In the genomic region with DNA sequence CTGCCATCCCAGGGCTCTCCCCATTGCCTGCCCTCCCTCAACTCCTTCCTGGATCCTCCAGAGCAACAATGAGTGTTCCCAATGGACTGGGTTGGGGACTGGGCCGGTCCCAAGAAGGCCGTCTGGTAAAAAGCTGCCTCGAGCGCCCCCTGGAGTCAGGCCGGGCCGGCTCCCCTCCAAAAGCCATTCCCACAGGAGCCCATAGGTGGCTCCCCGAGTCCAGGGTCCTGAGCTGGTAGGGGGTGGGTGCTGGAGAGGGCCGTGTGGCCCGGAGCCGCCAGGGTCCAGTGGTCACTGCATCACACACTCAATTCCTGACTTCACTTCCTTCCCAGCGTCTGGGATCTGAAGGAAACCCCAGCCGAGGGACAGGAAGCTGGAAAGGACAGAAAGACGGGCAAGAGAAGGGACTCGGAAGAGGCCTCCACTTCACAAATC, we compare ENCODE assay signal across 8 cellular contexts. TPM values are rescaled to one million over a fixed set of nuclear protein-coding genes. Genes with fewer than 3 reads are reported as not detected.
A peak's percentile ranks its signal among the peaks of the same experiment; 100 is the strongest.
DNase-seq lines count a peak whose midpoint lies in the region; ATAC-seq lines count a peak whose summit lies in the region.

No MANE protein-coding gene starts in this region.

- CTCF ChIA-PET in activated CD4-positive, alpha-beta memory T cell treated with anti-CD3 and anti-CD28 coated beads, Interleukin-2, amount 10 ng/mL, durations not matched to agents 7 days and 5 days (lab: Charles Lee), result interaction anchor here (0.6 to 10.3 kb wide), 35 partner anchors 9 to 292 kb away, joined by 3 to 123 read pairs (median 4); a partner anchor contains a TSS

- ATAC-seq in GM21515 (IDR thresholded peaks at IDR 0.05; ENCODE audit: unreplicated experiment) (peak; percentile 61), memory B cell (ENCODE audit: low read depth) (peak; percentile 82), HG03565 (IDR thresholded peaks at IDR 0.05; ENCODE audit: unreplicated experiment) (no peak)

- H3K36me3 Mint-ChIP-seq in activated CD4-positive, alpha-beta memory T cell treated with anti-CD3 and anti-CD28 coated beads, Interleukin-2, amount 10 ng/mL, durations not matched to agents 7 days and 5 days (ENCODE audit: low read depth), result peaks cover 36% of the 10 kb centered on the region
- peaks cover 31% of the 10 kb centered on the region for H3K36me3 Mint-ChIP-seq in memory B cell

- H3K27ac Mint-ChIP-seq in activated CD4-positive, alpha-beta memory T cell treated with anti-CD3 and anti-CD28 coated beads, Interleukin-2, amount 10 ng/mL, durations not matched to agents 7 days and 5 days, result peak overlapping the region; percentile 44
- peak overlapping the region; percentile 45 for H3K27ac Mint-ChIP-seq in memory B cell

- no peak overlapping the region for H3K4me3 Mint-ChIP-seq in activated CD4-positive, alpha-beta memory T cell treated with anti-CD3 and anti-CD28 coated beads, Interleukin-2, amount 10 ng/mL, durations not matched to agents 7 days and 5 days
- H3K4me3 Mint-ChIP-seq in memory B cell, result no peak overlapping the region

- H3K4me1 Mint-ChIP-seq in activated CD4-positive, alpha-beta memory T cell treated with anti-CD3 and anti-CD28 coated beads, Interleukin-2, amount 10 ng/mL, durations not matched to agents 7 days and 5 days, result peaks cover 5% of the 10 kb centered on the region
- peaks cover 7% of the 10 kb centered on the region for H3K4me1 Mint-ChIP-seq in memory B cell

- POLR2A ChIA-PET in activated CD4-positive, alpha-beta memory T cell treated with anti-CD3 and anti-CD28 coated beads, Interleukin-2, amount 10 ng/mL, durations not matched to agents 7 days and 5 days (lab: Charles Lee), result interaction anchor here (1.1 to 3.1 kb wide), 6 partner anchors 9 to 161 kb away, joined by 3 to 21 read pairs (median 4); a partner anchor contains a TSS

- no peaks in the 10 kb centered on the region for H3K27me3 Mint-ChIP-seq in activated CD4-positive, alpha-beta memory T cell treated with anti-CD3 and anti-CD28 coated beads, Interleukin-2, amount 10 ng/mL, durations not matched to agents 7 days and 5 days
- no peaks in the 10 kb centered on the region for H3K27me3 Mint-ChIP-seq in memory B cell

- peak; percentile 78 for DNase-seq in Ammon's horn (ENCODE audit: low spot score)
- DNase-seq in NCI-H748 treated with DMSO at 0.1 percent for 48 hours (lab: John Stamatoyannopoulos, UW), result peak; percentile 6
- peak; percentile 74 for DNase-seq in activated CD4-positive, alpha-beta memory T cell treated with anti-CD3 and anti-CD28 coated beads, Interleukin-2, amount 10 ng/mL, durations not matched to agents 7 days and 5 days
- peak; percentile 65 for DNase-seq in effector CD4-positive, alpha-beta T cell
- DNase-seq in memory B cell (ENCODE audit: low spot score in 2 of 2), result peak; percentile 69 to 75
- DNase-seq in stimulated activated CD8-positive, alpha-beta memory T cell treated with anti-CD3 and anti-CD28 coated beads, Interleukin-15, amount 100 ng/mL, for 1 hour (ENCODE audit: low read depth), result peak; percentile 57

- H3K9me3 Mint-ChIP-seq in activated CD4-positive, alpha-beta memory T cell treated with anti-CD3 and anti-CD28 coated beads, Interleukin-2, amount 10 ng/mL, durations not matched to agents 7 days and 5 days, result no peaks in the 10 kb centered on the region
- H3K9me3 Mint-ChIP-seq in memory B cell, result no peaks in the 10 kb centered on the region

RNA-seq across cellular contexts. Expression of a gene that starts 10.7 kb away (rescaled TPM):
- 1 to 10 TPM; 3.3 to 3.7 TPM for total RNA-seq in activated CD4-positive, alpha-beta memory T cell treated with anti-CD3 and anti-CD28 coated beads, Interleukin-2, amount 10 ng/mL, durations not matched to agents 7 days and 5 days

RNA-seq across cellular contexts. Expression of a gene that starts 43.4 kb away (rescaled TPM):
- 10 to 100 TPM; 19.9 to 22.7 TPM for total RNA-seq in activated CD4-positive, alpha-beta memory T cell treated with anti-CD3 and anti-CD28 coated beads, Interleukin-2, amount 10 ng/mL, durations not matched to agents 7 days and 5 days

RNA-seq across cellular contexts. Expression of a gene that starts 53.6 kb away (rescaled TPM):
- not detected for total RNA-seq in activated CD4-positive, alpha-beta memory T cell treated with anti-CD3 and anti-CD28 coated beads, Interleukin-2, amount 10 ng/mL, durations not matched to agents 7 days and 5 days

Comparison
In these comparisons a context has a peak if more than half of its experiments do, and no peak if none do; other contexts are left out.
1. DNase-seq: peak in every context shown above with its lines; median percentile 78 in Ammon's horn; 74 in activated CD4-positive, alpha-beta memory T cell treated with anti-CD3 and anti-CD28 coated beads, Interleukin-2, amount 10 ng/mL, durations not matched to agents 7 days and 5 days; 72 in memory B cell; 65 in effector CD4-positive, alpha-beta T cell; 57 in stimulated activated CD8-positive, alpha-beta memory T cell treated with anti-CD3 and anti-CD28 coated beads, Interleukin-15, amount 100 ng/mL, for 1 hour; 6 in NCI-H748 treated with DMSO at 0.1 percent for 48 hours.